In genomic region chr4:25882226-25882625, GRCh38 we compare ENCODE assay signal across 28 cellular contexts.
"Had no signal": no experiment of that assay in that cellular context is flagged by ENCODE, and none has a peak within 500 bp of the region (broad histone marks: within the 10 kb centered on the region; RNA-seq: fewer than 3 reads in every experiment).

No MANE protein-coding gene starts in this region.

- H3K4me1 Mint-ChIP-seq: activated naive CD8-positive, alpha-beta T cell treated with anti-CD3 and anti-CD28 coated beads for 36 hours; central memory CD8-positive, alpha-beta T cell; endodermal cell had no signal

- H3K4me3 ChIP-seq: breast epithelium, coronary artery, esophagus squamous epithelium, gastrocnemius medialis, transverse colon, vagina had no signal

- H3K27ac Mint-ChIP-seq: activated naive CD8-positive, alpha-beta T cell treated with anti-CD3 and anti-CD28 coated beads for 36 hours; activated T-cell treated with anti-CD3 and anti-CD28 coated beads, Interleukin-2, amount 50 U/mL, for 24 hours; activated T-helper 17 cell treated with anti-CD3 and anti-CD28 coated beads, Interleukin-2, amount 50 U/mL, for 72 hours; endodermal cell; natural killer cell; stimulated activated effector memory CD8-positive, alpha-beta T cell treated with anti-CD3 and anti-CD28 coated beads, Interleukin-12 subunit alpha, Interleukin-12 subunit beta, amount 100 ng/mL, for 72 hours had no signal

- DNase-seq: activated CD4-positive, alpha-beta T cell treated with anti-CD3 and anti-CD28 coated beads, Interleukin-2, amount 50 U/mL, for 4 hours; activated CD4-positive, CD25-positive, alpha-beta regulatory T cell treated with anti-CD3 and anti-CD28 coated beads, Interleukin-2, amount 50 U/mL, for 72 hours; activated CD8-positive, alpha-beta memory T cell treated with anti-CD3 and anti-CD28 coated beads for 24 hours; activated CD8-positive, alpha-beta memory T cell treated with anti-CD3 and anti-CD28 coated beads, Interleukin-2, amount 50 U/mL, for 4 hours; activated naive CD4-positive, alpha-beta T cell; activated naive CD8-positive, alpha-beta T cell treated with anti-CD3 and anti-CD28 coated beads for 36 hours; activated T-cell treated with anti-CD3 and anti-CD28 coated beads, Interleukin-2, amount 50 U/mL, for 24 hours; endodermal cell; esophagus squamous epithelium; gastrocnemius medialis; hypothalamus; left ventricle myocardium superior; mammary epithelial cell; midbrain; natural killer cell; small intestine; stimulated activated CD4-positive, alpha-beta T cell treated with anti-CD3 and anti-CD28 coated beads, Interleukin-2, amount 100 ng/mL, for 24 hours; transverse colon; WERI-Rb-1 had no signal

- H3K4me3 Mint-ChIP-seq: activated naive CD8-positive, alpha-beta T cell treated with anti-CD3 and anti-CD28 coated beads for 36 hours; activated T-cell treated with anti-CD3 and anti-CD28 coated beads, Interleukin-2, amount 50 U/mL, for 24 hours; activated T-helper 17 cell treated with anti-CD3 and anti-CD28 coated beads, Interleukin-2, amount 50 U/mL, for 72 hours; central memory CD8-positive, alpha-beta T cell; endodermal cell; natural killer cell; stimulated activated effector memory CD8-positive, alpha-beta T cell treated with anti-CD3 and anti-CD28 coated beads, Interleukin-12 subunit alpha, Interleukin-12 subunit beta, amount 100 ng/mL, for 72 hours had no signal

- H3K9ac ChIP-seq: parathyroid adenoma had no signal

- H3K27ac ChIP-seq: breast epithelium, coronary artery, esophagus squamous epithelium, gastrocnemius medialis, parathyroid adenoma, transverse colon, vagina, WERI-Rb-1 had no signal

- H3K4me1 ChIP-seq: breast epithelium, esophagus squamous epithelium, gastrocnemius medialis, parathyroid adenoma, transverse colon, vagina had no signal

- ATAC-seq: activated T-helper 17 cell treated with anti-CD3 and anti-CD28 coated beads, Interleukin-2, amount 50 U/mL, for 72 hours; gastrocnemius medialis; left ventricle myocardium superior; natural killer cell; sciatic nerve; stimulated activated effector memory CD8-positive, alpha-beta T cell treated with anti-CD3 and anti-CD28 coated beads, Interleukin-12 subunit alpha, Interleukin-12 subunit beta, amount 100 ng/mL, for 72 hours had no signal

- H3K27me3 Mint-ChIP-seq: activated T-cell treated with anti-CD3 and anti-CD28 coated beads, Interleukin-2, amount 50 U/mL, for 24 hours had no signal

- H3K9me3 Mint-ChIP-seq: activated T-cell treated with anti-CD3 and anti-CD28 coated beads, Interleukin-2, amount 50 U/mL, for 24 hours; activated T-helper 17 cell treated with anti-CD3 and anti-CD28 coated beads, Interleukin-2, amount 50 U/mL, for 72 hours; central memory CD8-positive, alpha-beta T cell; endodermal cell; natural killer cell; stimulated activated effector memory CD8-positive, alpha-beta T cell treated with anti-CD3 and anti-CD28 coated beads, Interleukin-12 subunit alpha, Interleukin-12 subunit beta, amount 100 ng/mL, for 72 hours had no signal

- H3K27me3 ChIP-seq: breast epithelium, gastrocnemius medialis, transverse colon, vagina had no signal

- H3K36me3 Mint-ChIP-seq: activated naive CD8-positive, alpha-beta T cell treated with anti-CD3 and anti-CD28 coated beads for 36 hours; natural killer cell had no signal

- FAIRE-seq: islet of Langerhans, small intestine had no signal

- H2AFZ ChIP-seq: parathyroid adenoma had no signal

- H3K79me2 ChIP-seq: parathyroid adenoma had no signal
